ENCODE assay signal across 14 cellular contexts in the genomic region with DNA sequence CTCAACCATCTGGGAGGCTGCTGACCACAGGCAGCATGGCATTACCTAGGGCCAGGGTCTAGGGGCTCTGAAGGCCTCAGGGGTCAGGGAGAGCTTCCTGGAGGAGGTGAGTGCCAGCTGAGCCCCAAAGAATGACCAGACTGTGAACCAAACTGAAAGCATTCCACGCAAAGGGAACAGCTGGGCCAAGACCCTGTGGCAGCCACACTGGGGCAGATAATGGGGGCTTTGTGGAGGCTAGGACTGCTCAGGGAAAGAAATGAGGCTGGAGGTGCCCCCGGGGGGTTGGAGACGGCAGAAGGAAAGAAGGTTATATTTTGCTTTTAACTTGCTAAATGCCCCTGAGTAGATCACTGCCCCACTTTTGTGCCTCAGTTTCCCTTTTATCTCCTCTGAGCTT. TPM values are rescaled to one million over a fixed set of nuclear protein-coding genes. Genes with fewer than 3 reads are reported as not detected.
DNase-seq lines count a peak whose midpoint lies in the region; ATAC-seq and TF ChIP-seq lines count a peak whose summit lies in the region.
"Had no signal": no experiment of that assay in that cellular context is flagged by ENCODE, and none has a peak within 500 bp of the region (broad histone marks: within the 10 kb centered on the region; RNA-seq: fewer than 3 reads in every experiment).

No MANE protein-coding gene starts in this region.

- BruUV-seq in Caco-2 (replicated peaks; lab: Mats Ljungman, UMichigan), result no TSS peak

- H4K20me1 ChIP-seq in Loucy (ENCODE audit: insufficient read depth, low read length, poor library complexity, severe bottlenecking), result peaks cover 16% of the 10 kb centered on the region

- TF ChIP-seq POLR2A in gastrocnemius medialis (IDR thresholded peaks at IDR 0.05), result no peak

- DNase-seq in Caco-2 (no peak), epidermal melanocyte (ENCODE audit: insufficient read length, low spot score) (peak; percentile 73), gastrocnemius medialis (no peak), MV-4-11 (lab: John Stamatoyannopoulos, UW) (no peak), DMS 273 treated with DMSO at 0.1 percent for 48 hours (lab: John Stamatoyannopoulos, UW) (no peak)
- DNase-seq: activated effector memory CD4-positive, alpha-beta T cell treated with Interleukin-2 at 50 U/mL for 16 hours; BE2C; head of caudate nucleus; NCI-H1436; NCI-H446 had no signal

- H3F3A ChIP-seq in Loucy (ENCODE audit: low read depth), result 0 out of 2 replicates have a peak, but pooled peaks cover 11% of the 10 kb centered on the region

- in situ Hi-C loops in gastrocnemius medialis (cut with MboI; ENCODE audit: low sequenced_read_pairs in 4 of 4), result no loop called here

- intact Hi-C loops in Caco-2 (cut with micrococcal nuclease; ENCODE audit: unreplicated experiment), result loop anchor here (2.0 kb wide), 1 partner anchor 56 kb away; no protein-coding TSS in a partner anchor
- intact Hi-C loops in gastrocnemius medialis (cut with DNase I; ENCODE audit: low total_unique reads), result no loop called here

- peaks cover 14% of the 10 kb centered on the region for H3K4me1 Mint-ChIP-seq in Caco-2 (ENCODE audit: low read depth, unreplicated experiment)

- H3K4me3 ChIP-seq in Caco-2 (ENCODE audit: low read depth, low read length) (no peak overlapping the region), Loucy (ENCODE audit: low read length, poor library complexity, severe bottlenecking) (no peak overlapping the region), gastrocnemius medialis (no peak overlapping the region)
- H3K4me3 ChIP-seq: ascending aorta, SK-N-MC had no signal

- H3K4me3 Mint-ChIP-seq in Caco-2 (ENCODE audit: unreplicated experiment), result no peak overlapping the region

- POLR2A ChIA-PET in Caco-2 (lab: Charles Lee), result no interaction called here

- H3K27me3 ChIP-seq in Caco-2 (replicated peaks; ENCODE audit: control insufficient read depth, insufficient read depth, low read length), result no peaks in the 10 kb centered on the region
- H3K27me3 ChIP-seq in Loucy (ENCODE audit: insufficient read depth, low read length, poor library complexity, severe bottlenecking), result no peaks in the 10 kb centered on the region
- H3K27me3 ChIP-seq in gastrocnemius medialis, result no peaks in the 10 kb centered on the region
- H3K27me3 ChIP-seq: ascending aorta, BE2C had no signal

- peak overlapping the region; percentile 81 for H3K4me2 ChIP-seq in Loucy (ENCODE audit: low read depth, low read length, poor library complexity, severe bottlenecking)

- peak overlapping the region in 3 of 4 donors; percentile 6 to 40 (median 8) for H3K27ac ChIP-seq in gastrocnemius medialis
- H3K27ac ChIP-seq: ascending aorta, SK-N-MC had no signal

- peaks cover 11% of the 10 kb centered on the region for H3K36me3 Mint-ChIP-seq in Caco-2 (ENCODE audit: insufficient read depth, unreplicated experiment)

- H2AFZ ChIP-seq in Loucy (ENCODE audit: low read length), result no peak overlapping the region

- CTCF ChIA-PET in Caco-2 (lab: Charles Lee), result interaction anchor here (0.8 to 2.9 kb wide), 3 partner anchors 59 to 1079 kb away, joined by 3 to 11 read pairs (median 6); no protein-coding TSS in a partner anchor

- peak overlapping the region; percentile 48 for H3K27ac Mint-ChIP-seq in Caco-2 (ENCODE audit: unreplicated experiment)

- H3K9me2 ChIP-seq in Loucy (replicated peaks; ENCODE audit: low read depth, low read length), result no peaks in the 10 kb centered on the region

- no peak for ATAC-seq in gastrocnemius medialis
- no peak for ATAC-seq in GM18519 (IDR thresholded peaks at IDR 0.05; ENCODE audit: low FRiP score, unreplicated experiment)

- H3K27me3 Mint-ChIP-seq in Caco-2 (ENCODE audit: insufficient read depth, unreplicated experiment), result no peaks in the 10 kb centered on the region

- no peak for TF ChIP-seq CTCF in Caco-2 (IDR thresholded peaks at IDR 0.05; ENCODE audit: insufficient read depth in 1 of 2, low read depth in 1 of 2, low read length in 1 of 2, severe bottlenecking in 1 of 2, unreplicated experiment in 1 of 2)
- TF ChIP-seq CTCF in Loucy (conservative IDR thresholded peaks at IDR 0.05; ENCODE audit: low read length), result no peak
- TF ChIP-seq CTCF in gastrocnemius medialis (IDR thresholded peaks at IDR 0.05 in 4 of 5, conservative IDR thresholded peaks at IDR 0.05 in 1 of 5), result no peak

- H3K36me3 ChIP-seq in Caco-2 (ENCODE audit: control insufficient read depth, insufficient read depth, low read length) (peaks cover 3% of the 10 kb centered on the region), Loucy (ENCODE audit: insufficient read depth, low read length) (peaks cover 60% of the 10 kb centered on the region), gastrocnemius medialis (peaks cover 0 to under 1% of the 10 kb centered on the region in 2 donors)

- H3K4me1 ChIP-seq in Caco-2 (peaks cover 31% of the 10 kb centered on the region), Loucy (ENCODE audit: insufficient read depth, low read length, poor library complexity, severe bottlenecking) (peaks cover 77% of the 10 kb centered on the region), gastrocnemius medialis (peaks cover 47 to 77% of the 10 kb centered on the region in 2 donors)

- H3K9me3 ChIP-seq in Caco-2, result no peaks in the 10 kb centered on the region
- H3K9me3 ChIP-seq in Loucy (ENCODE audit: insufficient read depth, low read depth, low read length), result no peaks in the 10 kb centered on the region
- no peaks in the 10 kb centered on the region for H3K9me3 ChIP-seq in gastrocnemius medialis
- H3K9me3 ChIP-seq: ascending aorta, BE2C had no signal

- peak overlapping the region; percentile 82 for H3K9ac ChIP-seq in Loucy (ENCODE audit: low read depth, low read length, poor library complexity, severe bottlenecking)

- H3K9me3 Mint-ChIP-seq in Caco-2 (ENCODE audit: unreplicated experiment), result no peaks in the 10 kb centered on the region

- H3K79me2 ChIP-seq in Loucy (ENCODE audit: insufficient read depth, low read length), result peaks cover 96% of the 10 kb centered on the region

RNA-seq across cellular contexts. Expression of gene ZMIZ1, which starts 57.6 kb away (rescaled TPM):
- 42.3 and 43.7 TPM in 2 replicates for total RNA-seq in Caco-2 (2022)
- 10 to 100 TPM; 22.7 to 37.5 (median 31.7) TPM for total RNA-seq in gastrocnemius medialis
